Comparison of ENCODE assay signal across 18 cellular contexts in the genomic region with DNA sequence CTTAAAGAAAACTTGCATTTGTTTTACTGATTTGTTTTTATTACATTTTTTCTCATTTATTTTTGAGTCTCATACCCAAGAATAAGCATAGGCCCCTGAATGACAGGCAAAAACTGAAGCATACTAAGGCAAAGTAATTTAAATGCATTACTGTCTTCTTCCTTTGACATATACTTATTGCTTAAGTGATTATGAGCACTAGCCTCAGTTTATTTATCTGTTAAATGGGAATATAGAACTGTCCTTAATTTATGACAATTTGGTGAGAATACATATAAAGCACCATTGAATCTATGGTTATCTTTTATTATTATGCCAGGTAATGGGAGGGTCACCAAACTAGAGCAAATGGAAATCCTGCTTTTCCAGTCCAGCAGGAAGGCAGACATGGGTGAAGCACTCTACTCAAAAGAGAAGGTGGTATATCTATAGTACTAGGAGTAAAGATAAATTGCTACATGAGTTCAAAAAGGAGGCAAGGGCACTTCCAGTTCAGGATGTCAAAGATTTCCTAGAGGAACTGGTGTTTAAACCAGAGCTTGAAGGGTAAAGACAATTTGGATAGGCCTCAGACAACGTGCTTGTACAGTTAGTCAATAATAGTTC.
DNase-seq lines count a peak whose midpoint lies in the region; ATAC-seq and TF ChIP-seq lines count a peak whose summit lies in the region.
"Had no signal": no experiment of that assay in that cellular context is flagged by ENCODE, and none has a peak within 500 bp of the region (broad histone marks: within the 10 kb centered on the region; RNA-seq: fewer than 3 reads in every experiment).

No MANE protein-coding gene starts in this region.

- H3K4me1 ChIP-seq in PC-3 (ENCODE audit: insufficient read depth, low read length), result peaks cover 8% of the 10 kb centered on the region
- H3K4me1 ChIP-seq: SJSA1 had no signal

- POLR2A ChIA-PET in CD4-positive, alpha-beta T cell (lab: Charles Lee), result no interaction called here
- POLR2A ChIA-PET in PC-3 (lab: Charles Lee; ENCODE audit: unreplicated experiment), result no interaction called here

- H3K36me3 Mint-ChIP-seq in CD4-positive, alpha-beta T cell (ENCODE audit: low read depth), result peaks cover 61% of the 10 kb centered on the region
- H3K36me3 Mint-ChIP-seq in nephron progenitor cell (ENCODE audit: low read depth), result peaks cover 12% of the 10 kb centered on the region

- BruUV-seq in PC-3 (replicated peaks; lab: Mats Ljungman, UMichigan), result no TSS peak

- DNase-seq in CD4-positive, alpha-beta T cell, result no peak
- DNase-seq in PC-3 (peak; percentile 55), epithelial cell of esophagus (ENCODE audit: low read depth) (peak; percentile 53), nephron progenitor cell (no peak), WERI-Rb-1 (no peak), Kasumi-1 (lab: John Stamatoyannopoulos, UW) (no peak)
- DNase-seq: AML-193, DMS 273 treated with DMSO at 0.1 percent for 48 hours, EL, H7, NCI-H1436, NCI-H2081, NCI-H526, OCI-M1 had no signal

- no peaks in the 10 kb centered on the region for H3K27me3 Mint-ChIP-seq in CD4-positive, alpha-beta T cell
- H3K27me3 Mint-ChIP-seq in nephron progenitor cell (ENCODE audit: low read depth, poor library complexity), result no peaks in the 10 kb centered on the region
- H3K27me3 Mint-ChIP-seq: IgD-negative memory B cell had no signal

- TF ChIP-seq CTCF in CD4-positive, alpha-beta T cell (IDR thresholded peaks at IDR 0.05), result no peak
- TF ChIP-seq CTCF in PC-3 (conservative IDR thresholded peaks at IDR 0.05; ENCODE audit: low read depth, low read length), result no peak
- TF ChIP-seq CTCF in epithelial cell of esophagus (IDR thresholded peaks at IDR 0.05; ENCODE audit: insufficient read depth, low read depth, low read length, missing control alignments), result no peak
- no peak for TF ChIP-seq CTCF in nephron progenitor cell (IDR thresholded peaks at IDR 0.05)
- TF ChIP-seq CTCF in WERI-Rb-1 (IDR thresholded peaks at IDR 0.05; ENCODE audit: low read depth, low read length), result no peak

- H3K4me3 Mint-ChIP-seq in CD4-positive, alpha-beta T cell, result no peak overlapping the region
- no peak overlapping the region for H3K4me3 Mint-ChIP-seq in nephron progenitor cell
- H3K4me3 Mint-ChIP-seq: IgD-negative memory B cell had no signal

- intact Hi-C loops in CD4-positive, alpha-beta T cell (cut with DNase I, micrococcal nuclease), result no loop called here
- intact Hi-C loops in PC-3 (cut with micrococcal nuclease), result no loop called here

- peaks cover 77% of the 10 kb centered on the region for H3K4me1 Mint-ChIP-seq in CD4-positive, alpha-beta T cell (ENCODE audit: low read depth)
- peaks cover 80% of the 10 kb centered on the region for H3K4me1 Mint-ChIP-seq in nephron progenitor cell

- CTCF ChIA-PET in CD4-positive, alpha-beta T cell (lab: Charles Lee), result interaction anchor here (1.1 kb wide), 1 partner anchor 17 kb away, joined by 3 read pairs; no protein-coding TSS in a partner anchor
- CTCF ChIA-PET in PC-3 (lab: Charles Lee), result no interaction called here

- no peaks in the 10 kb centered on the region for H3K9me3 Mint-ChIP-seq in CD4-positive, alpha-beta T cell
- no peaks in the 10 kb centered on the region for H3K9me3 Mint-ChIP-seq in nephron progenitor cell
- H3K9me3 Mint-ChIP-seq: IgD-negative memory B cell had no signal

- H3K4me2 ChIP-seq in PC-3 (ENCODE audit: low read length), result no peak overlapping the region

- H3K9ac ChIP-seq in PC-3 (ENCODE audit: low read length), result no peak overlapping the region

- H3K9me3 ChIP-seq in CD4-positive, alpha-beta T cell (ENCODE audit: control insufficient read depth, low read length), result no peaks in the 10 kb centered on the region
- no peaks in the 10 kb centered on the region for H3K9me3 ChIP-seq in PC-3 (ENCODE audit: low read length)
- H3K9me3 ChIP-seq in WERI-Rb-1 (ENCODE audit: severe bottlenecking), result no peaks in the 10 kb centered on the region
- H3K9me3 ChIP-seq: SJSA1 had no signal

- no peak overlapping the region for H3K4me3 ChIP-seq in PC-3 (ENCODE audit: low read length)
- no peak overlapping the region for H3K4me3 ChIP-seq in epithelial cell of esophagus (ENCODE audit: low read length)
- H3K4me3 ChIP-seq in WERI-Rb-1 (ENCODE audit: low read depth, low read length), result no peak overlapping the region
- H3K4me3 ChIP-seq: SJSA1 had no signal

- no peaks in the 10 kb centered on the region for H3K9me2 ChIP-seq in PC-3 (replicated peaks; ENCODE audit: low read length)

- H3K36me3 ChIP-seq in PC-3 (ENCODE audit: low read depth, low read length), result no peaks in the 10 kb centered on the region
- no peaks in the 10 kb centered on the region for H3K36me3 ChIP-seq in WERI-Rb-1
- H3K36me3 ChIP-seq: SJSA1 had no signal

- H2AFZ ChIP-seq in PC-3 (ENCODE audit: low read length), result no peak overlapping the region

- H3K27ac Mint-ChIP-seq in CD4-positive, alpha-beta T cell, result peak overlapping the region; percentile 48
- peak overlapping the region; percentile 29 for H3K27ac Mint-ChIP-seq in nephron progenitor cell
- H3K27ac Mint-ChIP-seq: IgD-negative memory B cell had no signal

- H3K27me3 ChIP-seq in CD4-positive, alpha-beta T cell (ENCODE audit: control insufficient read depth, insufficient read depth, low read length), result no peaks in the 10 kb centered on the region
- H3K27me3 ChIP-seq in PC-3 (ENCODE audit: low read length) (no peaks in the 10 kb centered on the region), WERI-Rb-1 (ENCODE audit: insufficient read depth, low read depth, severe bottlenecking) (no peaks in the 10 kb centered on the region)
- H3K27me3 ChIP-seq: SJSA1 had no signal

- H3K79me2 ChIP-seq in PC-3 (ENCODE audit: low read length), result no peaks in the 10 kb centered on the region

- H4K20me1 ChIP-seq in PC-3 (ENCODE audit: low read length), result no peaks in the 10 kb centered on the region

- no peak for ATAC-seq in CD4-positive, alpha-beta T cell (ENCODE audit: poor library complexity)
- ATAC-seq in PC-3, result no peak
- no peak for ATAC-seq in HG03175 (IDR thresholded peaks at IDR 0.05; ENCODE audit: unreplicated experiment)
- no peak for ATAC-seq in GM21723 (IDR thresholded peaks at IDR 0.05; ENCODE audit: unreplicated experiment)

- no peak overlapping the region for H3K27ac ChIP-seq in CD4-positive, alpha-beta T cell (ENCODE audit: low read depth, low read length)
- H3K27ac ChIP-seq in PC-3 (ENCODE audit: low read length) (no peak overlapping the region), WERI-Rb-1 (no peak overlapping the region)
- H3K27ac ChIP-seq: SJSA1 had no signal

- no peaks in the 10 kb centered on the region for H3F3A ChIP-seq in PC-3 (ENCODE audit: low read length, unreplicated experiment)

Comparison
In these comparisons a context has a peak if more than half of its experiments do, and no peak if none do; other contexts are left out.
1. DNase-seq: peak in PC-3 (single experiment) and epithelial cell of esophagus (single experiment); none in CD4-positive, alpha-beta T cell (0 of 10), nephron progenitor cell (single experiment), WERI-Rb-1 (single experiment) and Kasumi-1 (0 of 2).